13 cellular contexts compared by ENCODE assay signal in the genomic region with DNA sequence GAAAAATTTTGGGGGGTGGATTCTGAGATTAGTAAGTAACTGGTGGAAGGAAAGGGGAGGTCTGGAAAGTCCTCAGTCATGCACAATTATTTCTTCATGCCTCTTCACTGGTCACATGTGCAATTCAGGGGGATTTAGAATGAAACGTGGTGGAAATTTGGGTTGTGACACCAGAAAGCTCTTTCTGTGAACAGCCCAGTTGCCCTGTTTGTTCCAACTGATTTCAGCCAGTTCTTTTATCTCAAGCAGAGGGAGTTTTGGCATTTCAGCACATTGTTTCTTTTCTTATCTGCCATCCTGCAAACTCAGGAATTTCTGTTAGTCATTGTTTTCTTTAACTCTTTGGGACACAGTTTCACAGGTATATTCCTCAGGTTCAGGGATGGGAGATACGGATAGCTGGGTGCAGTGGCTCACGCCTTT. TPM values are rescaled to one million over a fixed set of nuclear protein-coding genes. Genes with fewer than 3 reads are reported as not detected.
A peak's percentile ranks its signal among the peaks of the same experiment; 100 is the strongest.
DNase-seq lines count a peak whose midpoint lies in the region; ATAC-seq and TF ChIP-seq lines count a peak whose summit lies in the region.
"Had no signal": no experiment of that assay in that cellular context is flagged by ENCODE, and none has a peak within 500 bp of the region (broad histone marks: within the 10 kb centered on the region; RNA-seq: fewer than 3 reads in every experiment).

No MANE protein-coding gene starts in this region.

- peaks cover 3% of the 10 kb centered on the region for H3K27me3 Mint-ChIP-seq in activated T-helper 1 cell treated with anti-CD3 and anti-CD28 coated beads, Interleukin-12 subunit alpha, Interleukin-12 subunit beta, Interleukin-2, Interleukin-4 antibody, amounts not matched to agents 30 ng/mL and 10 ng/mL and 1 ng/mL, durations not matched to agents 14 hours and 24 hours and 36 hours (ENCODE audit: insufficient read depth)
- H3K27me3 Mint-ChIP-seq in activated naive CD4-positive, alpha-beta T cell treated with anti-CD3 and anti-CD28 coated beads for 36 hours (ENCODE audit: low read depth): no peaks in the 10 kb centered on the region
- H3K27me3 Mint-ChIP-seq: activated T-cell treated with anti-CD3 and anti-CD28 coated beads, Interleukin-2, amount 50 U/mL, for 24 hours; CD4-positive, alpha-beta T cell had no signal

- no peak overlapping the region for H3K4me3 ChIP-seq in HUES64 (ENCODE audit: low read length)
- H3K4me3 ChIP-seq in fibroblast of the aortic adventitia (ENCODE audit: low read depth, low read length): no peak overlapping the region
- H3K4me3 ChIP-seq: suprapubic skin had no signal

- H3K4me1 Mint-ChIP-seq in activated T-helper 1 cell treated with anti-CD3 and anti-CD28 coated beads, Interleukin-12 subunit alpha, Interleukin-12 subunit beta, Interleukin-2, Interleukin-4 antibody, amounts not matched to agents 30 ng/mL and 10 ng/mL and 1 ng/mL, durations not matched to agents 14 hours and 24 hours and 36 hours (ENCODE audit: low read depth): peaks cover 37% of the 10 kb centered on the region
- H3K4me1 Mint-ChIP-seq in activated naive CD4-positive, alpha-beta T cell treated with anti-CD3 and anti-CD28 coated beads for 36 hours (ENCODE audit: low read depth): peaks cover 23% of the 10 kb centered on the region

- no peak for DNase-seq in activated T-helper 1 cell treated with anti-CD3 and anti-CD28 coated beads, Interleukin-12 subunit alpha, Interleukin-12 subunit beta, Interleukin-2, Interleukin-4 antibody, amounts not matched to agents 30 ng/mL and 10 ng/mL and 1 ng/mL, durations not matched to agents 14 hours and 24 hours and 36 hours (ENCODE audit: low spot score)
- peak; percentile 98 for DNase-seq in fibroblast of the aortic adventitia (ENCODE audit: low read depth)
- DNase-seq in pulmonary artery endothelial cell (ENCODE audit: low read depth, low spot score): peak; percentile 78
- DNase-seq in DMS 273 treated with DMSO at 0.1 percent for 48 hours (lab: John Stamatoyannopoulos, UW): no peak
- no peak for DNase-seq in activated naive CD4-positive, alpha-beta T cell treated with anti-CD3 and anti-CD28 coated beads for 36 hours
- DNase-seq: activated T-cell treated with anti-CD3 and anti-CD28 coated beads, Interleukin-2, amount 50 U/mL, for 24 hours; CD4-positive, alpha-beta T cell; NCI-H1417 treated with DMSO at 0.1 percent for 48 hours; NCI-H774 had no signal

- CTCF ChIA-PET in activated naive CD4-positive, alpha-beta T cell treated with anti-CD3 and anti-CD28 coated beads for 36 hours (lab: Charles Lee): interaction anchor here (1.2 to 2.7 kb wide), 5 partner anchors 9 to 96 kb away, joined by 3 to 16 read pairs (median 10); a partner anchor contains a TSS

- peak overlapping the region; percentile 9; the same call in 1 of the 2 replicates for H3K27ac ChIP-seq in HUES64 (ENCODE audit: low read depth, low read length)
- H3K27ac ChIP-seq: suprapubic skin had no signal

- peaks cover 4% of the 10 kb centered on the region for H3K36me3 Mint-ChIP-seq in activated T-helper 1 cell treated with anti-CD3 and anti-CD28 coated beads, Interleukin-12 subunit alpha, Interleukin-12 subunit beta, Interleukin-2, Interleukin-4 antibody, amounts not matched to agents 30 ng/mL and 10 ng/mL and 1 ng/mL, durations not matched to agents 14 hours and 24 hours and 36 hours (ENCODE audit: low read depth)
- H3K36me3 Mint-ChIP-seq in activated naive CD4-positive, alpha-beta T cell treated with anti-CD3 and anti-CD28 coated beads for 36 hours (ENCODE audit: low read depth): peaks cover 2% of the 10 kb centered on the region
- H3K36me3 Mint-ChIP-seq: brain had no signal

- ATAC-seq in GM21786 (IDR thresholded peaks at IDR 0.05; ENCODE audit: unreplicated experiment): no peak

- no peak for TF ChIP-seq CTCF in fibroblast of the aortic adventitia (IDR thresholded peaks at IDR 0.05; ENCODE audit: insufficient read depth, low read length)

- no peak overlapping the region for H3K4me3 Mint-ChIP-seq in activated T-helper 1 cell treated with anti-CD3 and anti-CD28 coated beads, Interleukin-12 subunit alpha, Interleukin-12 subunit beta, Interleukin-2, Interleukin-4 antibody, amounts not matched to agents 30 ng/mL and 10 ng/mL and 1 ng/mL, durations not matched to agents 14 hours and 24 hours and 36 hours
- no peak overlapping the region for H3K4me3 Mint-ChIP-seq in activated naive CD4-positive, alpha-beta T cell treated with anti-CD3 and anti-CD28 coated beads for 36 hours
- H3K4me3 Mint-ChIP-seq: activated T-cell treated with anti-CD3 and anti-CD28 coated beads, Interleukin-2, amount 50 U/mL, for 24 hours; CD4-positive, alpha-beta T cell had no signal

- H3K27ac Mint-ChIP-seq in activated T-helper 1 cell treated with anti-CD3 and anti-CD28 coated beads, Interleukin-12 subunit alpha, Interleukin-12 subunit beta, Interleukin-2, Interleukin-4 antibody, amounts not matched to agents 30 ng/mL and 10 ng/mL and 1 ng/mL, durations not matched to agents 14 hours and 24 hours and 36 hours: peak overlapping the region; percentile 41
- H3K27ac Mint-ChIP-seq in activated naive CD4-positive, alpha-beta T cell treated with anti-CD3 and anti-CD28 coated beads for 36 hours: no peak overlapping the region
- H3K27ac Mint-ChIP-seq: activated T-cell treated with anti-CD3 and anti-CD28 coated beads, Interleukin-2, amount 50 U/mL, for 24 hours; CD4-positive, alpha-beta T cell had no signal

- no peaks in the 10 kb centered on the region for H3K9me3 ChIP-seq in HUES64 (ENCODE audit: insufficient read depth, low read depth, low read length)
- H3K9me3 ChIP-seq: suprapubic skin had no signal

- H3K4me1 ChIP-seq in HUES64 (ENCODE audit: insufficient read depth, low read length): 0 out of 2 replicates have a peak, but pooled peaks cover 3% of the 10 kb centered on the region

- H3K9ac ChIP-seq in HUES64 (ENCODE audit: low read depth, low read length): no peak overlapping the region; the same call in 1 of the 2 replicates

- H3K36me3 ChIP-seq in HUES64 (ENCODE audit: insufficient read depth, low read length): no peaks in the 10 kb centered on the region
- H3K36me3 ChIP-seq: suprapubic skin had no signal

- intact Hi-C loops in activated T-helper 1 cell treated with anti-CD3 and anti-CD28 coated beads, Interleukin-12 subunit alpha, Interleukin-12 subunit beta, Interleukin-2, Interleukin-4 antibody, amounts not matched to agents 30 ng/mL and 10 ng/mL and 1 ng/mL, durations not matched to agents 14 hours and 24 hours and 36 hours (cut with micrococcal nuclease): no loop called here
- intact Hi-C loops in activated naive CD4-positive, alpha-beta T cell treated with anti-CD3 and anti-CD28 coated beads for 36 hours (cut with micrococcal nuclease): no loop called here

- no peaks in the 10 kb centered on the region for H3K9me3 Mint-ChIP-seq in activated T-helper 1 cell treated with anti-CD3 and anti-CD28 coated beads, Interleukin-12 subunit alpha, Interleukin-12 subunit beta, Interleukin-2, Interleukin-4 antibody, amounts not matched to agents 30 ng/mL and 10 ng/mL and 1 ng/mL, durations not matched to agents 14 hours and 24 hours and 36 hours
- H3K9me3 Mint-ChIP-seq in activated naive CD4-positive, alpha-beta T cell treated with anti-CD3 and anti-CD28 coated beads for 36 hours: no peaks in the 10 kb centered on the region
- H3K9me3 Mint-ChIP-seq: activated T-cell treated with anti-CD3 and anti-CD28 coated beads, Interleukin-2, amount 50 U/mL, for 24 hours; CD4-positive, alpha-beta T cell had no signal

- peaks cover 20% of the 10 kb centered on the region for H3K27me3 ChIP-seq in HUES64 (ENCODE audit: insufficient read depth, low read length)
- H3K27me3 ChIP-seq: suprapubic skin had no signal

- WGBS in HUES64: 70% methylated on average over 3 of the region's 3 CpGs

RNA-seq across cellular contexts. Expression of a gene that starts 5.1 kb away (rescaled TPM):
- polyA plus RNA-seq in HUES64 (2013, experiment 1 of 2): 14.2 TPM
- 17.8 TPM for polyA plus RNA-seq in HUES64 (2013, experiment 2 of 2)
- 64.4 and 66.5 TPM in 2 replicates for total RNA-seq in activated T-helper 1 cell treated with anti-CD3 and anti-CD28 coated beads, Interleukin-12 subunit alpha, Interleukin-12 subunit beta, Interleukin-2, Interleukin-4 antibody, amounts not matched to agents 30 ng/mL and 10 ng/mL and 1 ng/mL, durations not matched to agents 14 hours and 24 hours and 36 hours
- total RNA-seq in fibroblast of the aortic adventitia (ENCODE audit: low replicate concordance) (40.9 and 41.0 TPM in 2 replicates), pulmonary artery endothelial cell (15.5 and 19.2 TPM in 2 replicates)
- total RNA-seq in activated naive CD4-positive, alpha-beta T cell treated with anti-CD3 and anti-CD28 coated beads for 36 hours: 10 to 100 TPM; 42.8 to 44.1 TPM

Comparison
In these comparisons a context has a peak if more than half of its experiments do, and no peak if none do; other contexts are left out.
1. DNase-seq: peak in fibroblast of the aortic adventitia (single experiment) and pulmonary artery endothelial cell (single experiment); none in activated T-helper 1 cell treated with anti-CD3 and anti-CD28 coated beads, Interleukin-12 subunit alpha, Interleukin-12 subunit beta, Interleukin-2, Interleukin-4 antibody, amounts not matched to agents 30 ng/mL and 10 ng/mL and 1 ng/mL, durations not matched to agents 14 hours and 24 hours and 36 hours (single experiment), DMS 273 treated with DMSO at 0.1 percent for 48 hours (single experiment) and activated naive CD4-positive, alpha-beta T cell treated with anti-CD3 and anti-CD28 coated beads for 36 hours (single experiment).